ENCODE assay signal across 8 cellular contexts in the genomic region with DNA sequence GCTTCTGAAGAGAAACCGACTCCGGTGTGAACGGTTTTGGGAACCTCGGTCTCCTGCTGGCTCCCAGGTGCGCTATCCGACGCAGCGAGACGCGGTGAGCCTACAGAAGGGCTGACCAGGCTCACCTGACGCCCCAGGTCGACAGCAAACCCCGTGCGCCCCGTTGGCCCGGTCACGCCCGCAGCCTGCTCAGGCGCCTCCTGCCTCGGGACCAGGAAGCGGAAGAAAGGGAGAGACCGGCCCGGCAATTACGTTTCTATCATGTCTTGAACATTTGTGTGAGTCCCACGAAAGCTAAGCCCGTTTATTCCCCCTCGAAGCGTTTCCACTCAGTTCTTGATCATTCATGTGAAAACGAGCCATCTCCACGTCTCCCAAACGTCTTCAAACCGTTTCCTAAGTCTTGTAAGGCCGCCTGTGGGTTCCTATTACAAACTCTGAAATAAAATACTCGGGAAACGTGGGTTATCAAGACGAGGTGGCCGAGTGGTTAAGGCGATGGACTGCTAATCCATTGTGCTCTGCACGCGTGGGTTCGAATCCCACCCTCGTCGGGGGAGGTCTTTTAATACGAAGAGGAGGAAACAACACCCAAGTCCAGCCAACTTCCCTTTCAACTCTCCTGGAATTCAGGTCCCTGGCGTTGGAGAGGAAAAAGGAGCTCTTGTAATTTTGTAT.
DNase-seq lines count a peak whose midpoint lies in the region; ATAC-seq, FAIRE-seq and TF ChIP-seq lines count a peak whose summit lies in the region.

No MANE protein-coding gene starts in this region.

- peak overlapping the region; percentile 95 for H2AFZ ChIP-seq in GM23338

- H3F3A ChIP-seq in GM23338 (replicated peaks; ENCODE audit: low read depth) = no peaks in the 10 kb centered on the region

- no peak for TF ChIP-seq POLR2A in ovary (IDR thresholded peaks at IDR 0.05)

- POLR2A ChIA-PET in AG04450 (lab: Yijun Ruan, JAX) = interaction anchor here (0.7 kb wide), 1 partner anchor 18 kb away, joined by 4 read pairs; no protein-coding TSS in a partner anchor

- no peaks in the 10 kb centered on the region for H3K79me2 ChIP-seq in GM23338 (replicated peaks; ENCODE audit: insufficient read depth)

- H3K36me3 ChIP-seq in GM23338 (ENCODE audit: insufficient read depth) (no peaks in the 10 kb centered on the region), ovary (no peaks in the 10 kb centered on the region)

- H3K9me3 ChIP-seq in AG04450 (ENCODE audit: control insufficient read depth, insufficient read depth, low read length) = peaks cover 3% of the 10 kb centered on the region; the same call in 1 of the 2 replicates
- no peaks in the 10 kb centered on the region for H3K9me3 ChIP-seq in ovary

- peaks cover 2% of the 10 kb centered on the region; the same call in 2 of the 3 replicates for H3K9me3 Mint-ChIP-seq in GM23338
- H3K9me3 Mint-ChIP-seq in activated CD8-positive, alpha-beta memory T cell treated with anti-CD3 and anti-CD28 coated beads, Interleukin-2, amount 10 ng/mL, durations not matched to agents 7 days and 5 days (ENCODE audit: low read depth) = peaks cover 4% of the 10 kb centered on the region

- H3K4me2 ChIP-seq in GM23338 = peak overlapping the region; percentile 85

- H4K20me1 ChIP-seq in GM23338 (replicated peaks; ENCODE audit: insufficient read depth) = no peaks in the 10 kb centered on the region

- TF ChIP-seq CTCF in AG04450 (IDR thresholded peaks at IDR 0.05; ENCODE audit: low read depth, low read length) (no peak), GM23338 (conservative IDR thresholded peaks at IDR 0.05; ENCODE audit: low read depth in 2 of 2) (no peak), fibroblast of pulmonary artery (IDR thresholded peaks at IDR 0.05; ENCODE audit: low read length, missing control alignments) (no peak), ovary (IDR thresholded peaks at IDR 0.05) (no peak), D721Med (IDR thresholded peaks at IDR 0.05; ENCODE audit: insufficient read depth, missing control alignments) (no peak)

- no peak for TF ChIP-seq EP300 in ovary (IDR thresholded peaks at IDR 0.05)

- peaks cover 14% of the 10 kb centered on the region for H3K27me3 Mint-ChIP-seq in GM23338 (ENCODE audit: insufficient read depth, low read depth, poor library complexity)
- peaks cover 54% of the 10 kb centered on the region for H3K27me3 Mint-ChIP-seq in activated CD8-positive, alpha-beta memory T cell treated with anti-CD3 and anti-CD28 coated beads, Interleukin-2, amount 10 ng/mL, durations not matched to agents 7 days and 5 days

- H3K9me2 ChIP-seq in GM23338 (ENCODE audit: insufficient read depth) = no peaks in the 10 kb centered on the region

- H3K4me1 ChIP-seq in GM23338 (ENCODE audit: insufficient read depth) (peaks cover 16% of the 10 kb centered on the region), ovary (ENCODE audit: insufficient read depth) (no peaks in the 10 kb centered on the region)

- H3K36me3 Mint-ChIP-seq in GM23338 (ENCODE audit: low read depth) = no peaks in the 10 kb centered on the region
- H3K36me3 Mint-ChIP-seq in activated CD8-positive, alpha-beta memory T cell treated with anti-CD3 and anti-CD28 coated beads, Interleukin-2, amount 10 ng/mL, durations not matched to agents 7 days and 5 days = peaks cover 11% of the 10 kb centered on the region

- DNase-seq in AG04450 (ENCODE audit: low read depth, low spot score) = peak; percentile 26
- DNase-seq in GM23338 (ENCODE audit: low spot score) = peak; percentile 85
- peak; percentile 54 for DNase-seq in activated CD8-positive, alpha-beta memory T cell treated with anti-CD3 and anti-CD28 coated beads, Interleukin-2, amount 10 ng/mL, durations not matched to agents 7 days and 5 days
- peak; percentile 56 for DNase-seq in fibroblast of pulmonary artery (ENCODE audit: low read depth)
- peak; percentile 14 to 52 (median 28) for DNase-seq in ovary
- DNase-seq in D721Med (ENCODE audit: insufficient read length, low spot score) = no peak

- CTCF ChIA-PET in AG04450 (lab: Charles Lee) = interaction anchor here (1.1 to 2.7 kb wide), 3 partner anchors 30 to 489 kb away, joined by 3 to 10 read pairs (median 4); no protein-coding TSS in a partner anchor
- CTCF ChIA-PET in activated CD8-positive, alpha-beta memory T cell treated with anti-CD3 and anti-CD28 coated beads, Interleukin-2, amount 10 ng/mL, durations not matched to agents 7 days and 5 days (lab: Charles Lee) = interaction anchor here (0.9 kb wide), 1 partner anchor 30 kb away, joined by 3 read pairs; no protein-coding TSS in a partner anchor

- FAIRE-seq in D721Med (lab: Jason Lieb, UNC) = no peak

- H3K4me3 ChIP-seq in AG04450 (ENCODE audit: low read depth, low read length) (peak overlapping the region; percentile 68), GM23338 (peak overlapping the region; percentile 69), fibroblast of pulmonary artery (replicated peaks; ENCODE audit: low read depth, low read length) (peak overlapping the region; percentile 62), ovary (peak overlapping the region; percentile 15)

- H3K27me3 ChIP-seq in AG04450 (ENCODE audit: control insufficient read depth, insufficient read depth, low read length) (no peaks in the 10 kb centered on the region), GM23338 (ENCODE audit: insufficient read depth) (peaks cover 14% of the 10 kb centered on the region; the same call in 1 of the 2 replicates), ovary (no peaks in the 10 kb centered on the region)

- H3K4me3 Mint-ChIP-seq in GM23338 = peak overlapping the region; percentile 80
- peak overlapping the region; percentile 77 for H3K4me3 Mint-ChIP-seq in activated CD8-positive, alpha-beta memory T cell treated with anti-CD3 and anti-CD28 coated beads, Interleukin-2, amount 10 ng/mL, durations not matched to agents 7 days and 5 days

- 0 to 1% (median 1%) methylated on average over 31 to 45 of the region's 45 CpGs for WGBS in ovary, 3 donors

- peak; percentile 94 for ATAC-seq in GM23338
- peak; percentile 63 for ATAC-seq in activated CD8-positive, alpha-beta memory T cell treated with anti-CD3 and anti-CD28 coated beads, Interleukin-2, amount 10 ng/mL, durations not matched to agents 7 days and 5 days
- ATAC-seq in HG02885 (IDR thresholded peaks at IDR 0.05; ENCODE audit: poor library complexity, unreplicated experiment) = no peak
- ATAC-seq in HG02763 (IDR thresholded peaks at IDR 0.05; ENCODE audit: unreplicated experiment) = no peak

- H3K27ac Mint-ChIP-seq in GM23338 = peak overlapping the region; percentile 27; the same call in 1 of the 2 replicates
- H3K27ac Mint-ChIP-seq in activated CD8-positive, alpha-beta memory T cell treated with anti-CD3 and anti-CD28 coated beads, Interleukin-2, amount 10 ng/mL, durations not matched to agents 7 days and 5 days = peak overlapping the region; percentile 47

- H3K4me1 Mint-ChIP-seq in GM23338 = peaks cover 15% of the 10 kb centered on the region
- peaks cover 21% of the 10 kb centered on the region for H3K4me1 Mint-ChIP-seq in activated CD8-positive, alpha-beta memory T cell treated with anti-CD3 and anti-CD28 coated beads, Interleukin-2, amount 10 ng/mL, durations not matched to agents 7 days and 5 days

- peak overlapping the region; percentile 47 for H3K27ac ChIP-seq in AG04450 (ENCODE audit: low read depth, low read length)
- no peak overlapping the region for H3K27ac ChIP-seq in GM23338 (ENCODE audit: low read depth)
- H3K27ac ChIP-seq in ovary = no peak overlapping the region

- intact Hi-C loops in ovary (cut with DNase I) = no loop called here

TF ChIP-seq in GM23338, 12 proteins besides CTCF, POLR2A, EP300 and RAD21 (continues in another document):
- TF ChIP-seq CREB1 (CRISPR knock-in tag; IDR thresholded peaks at IDR 0.05; ENCODE audit: low read depth) = no peak
- no peak for TF ChIP-seq EZH2 (IDR thresholded peaks at IDR 0.05; ENCODE audit: low read depth, unreplicated experiment)
- TF ChIP-seq NANOG (IDR thresholded peaks at IDR 0.05; ENCODE audit: borderline replicate concordance) = no peak
- TF ChIP-seq STAT1 (IDR thresholded peaks at IDR 0.05; ENCODE audit: unreplicated experiment) = no peak
- no peak for TF ChIP-seq ZNF114 (CRISPR knock-in tag; IDR thresholded peaks at IDR 0.05)
- TF ChIP-seq EZH2phosphoT487 (IDR thresholded peaks at IDR 0.05; ENCODE audit: unreplicated experiment) = no peak
- no peak for TF ChIP-seq ZNF331 (CRISPR knock-in tag; IDR thresholded peaks at IDR 0.05; ENCODE audit: low read depth)
- TF ChIP-seq, protein P1, sequence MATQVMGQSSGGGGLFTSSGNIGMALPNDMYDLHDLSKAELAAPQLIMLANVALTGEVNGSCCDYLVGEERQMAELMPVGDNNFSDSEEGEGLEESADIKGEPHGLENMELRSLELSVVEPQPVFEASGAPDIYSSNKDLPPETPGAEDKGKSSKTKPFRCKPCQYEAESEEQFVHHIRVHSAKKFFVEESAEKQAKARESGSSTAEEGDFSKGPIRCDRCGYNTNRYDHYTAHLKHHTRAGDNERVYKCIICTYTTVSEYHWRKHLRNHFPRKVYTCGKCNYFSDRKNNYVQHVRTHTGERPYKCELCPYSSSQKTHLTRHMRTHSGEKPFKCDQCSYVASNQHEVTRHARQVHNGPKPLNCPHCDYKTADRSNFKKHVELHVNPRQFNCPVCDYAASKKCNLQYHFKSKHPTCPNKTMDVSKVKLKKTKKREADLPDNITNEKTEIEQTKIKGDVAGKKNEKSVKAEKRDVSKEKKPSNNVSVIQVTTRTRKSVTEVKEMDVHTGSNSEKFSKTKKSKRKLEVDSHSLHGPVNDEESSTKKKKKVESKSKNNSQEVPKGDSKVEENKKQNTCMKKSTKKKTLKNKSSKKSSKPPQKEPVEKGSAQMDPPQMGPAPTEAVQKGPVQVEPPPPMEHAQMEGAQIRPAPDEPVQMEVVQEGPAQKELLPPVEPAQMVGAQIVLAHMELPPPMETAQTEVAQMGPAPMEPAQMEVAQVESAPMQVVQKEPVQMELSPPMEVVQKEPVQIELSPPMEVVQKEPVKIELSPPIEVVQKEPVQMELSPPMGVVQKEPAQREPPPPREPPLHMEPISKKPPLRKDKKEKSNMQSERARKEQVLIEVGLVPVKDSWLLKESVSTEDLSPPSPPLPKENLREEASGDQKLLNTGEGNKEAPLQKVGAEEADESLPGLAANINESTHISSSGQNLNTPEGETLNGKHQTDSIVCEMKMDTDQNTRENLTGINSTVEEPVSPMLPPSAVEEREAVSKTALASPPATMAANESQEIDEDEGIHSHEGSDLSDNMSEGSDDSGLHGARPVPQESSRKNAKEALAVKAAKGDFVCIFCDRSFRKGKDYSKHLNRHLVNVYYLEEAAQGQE (IDR thresholded peaks at IDR 0.05; ENCODE audit: unreplicated experiment) = no peak
- TF ChIP-seq POLR2AphosphoS5 (IDR thresholded peaks at IDR 0.05; ENCODE audit: low read depth) = no peak

Comparison
In these comparisons a context has a peak if more than half of its experiments do, and no peak if none do; other contexts are left out.
1. H3K4me3 ChIP-seq: peak in every context shown above with its lines; median percentile 69 in GM23338; 68 in AG04450; 62 in fibroblast of pulmonary artery; 15 in ovary.
2. ATAC-seq: peak in GM23338 (single experiment) and activated CD8-positive, alpha-beta memory T cell treated with anti-CD3 and anti-CD28 coated beads, Interleukin-2, amount 10 ng/mL, durations not matched to agents 7 days and 5 days (single experiment); none in HG02885 (single experiment) and HG02763 (single experiment).